In the genomic region with DNA sequence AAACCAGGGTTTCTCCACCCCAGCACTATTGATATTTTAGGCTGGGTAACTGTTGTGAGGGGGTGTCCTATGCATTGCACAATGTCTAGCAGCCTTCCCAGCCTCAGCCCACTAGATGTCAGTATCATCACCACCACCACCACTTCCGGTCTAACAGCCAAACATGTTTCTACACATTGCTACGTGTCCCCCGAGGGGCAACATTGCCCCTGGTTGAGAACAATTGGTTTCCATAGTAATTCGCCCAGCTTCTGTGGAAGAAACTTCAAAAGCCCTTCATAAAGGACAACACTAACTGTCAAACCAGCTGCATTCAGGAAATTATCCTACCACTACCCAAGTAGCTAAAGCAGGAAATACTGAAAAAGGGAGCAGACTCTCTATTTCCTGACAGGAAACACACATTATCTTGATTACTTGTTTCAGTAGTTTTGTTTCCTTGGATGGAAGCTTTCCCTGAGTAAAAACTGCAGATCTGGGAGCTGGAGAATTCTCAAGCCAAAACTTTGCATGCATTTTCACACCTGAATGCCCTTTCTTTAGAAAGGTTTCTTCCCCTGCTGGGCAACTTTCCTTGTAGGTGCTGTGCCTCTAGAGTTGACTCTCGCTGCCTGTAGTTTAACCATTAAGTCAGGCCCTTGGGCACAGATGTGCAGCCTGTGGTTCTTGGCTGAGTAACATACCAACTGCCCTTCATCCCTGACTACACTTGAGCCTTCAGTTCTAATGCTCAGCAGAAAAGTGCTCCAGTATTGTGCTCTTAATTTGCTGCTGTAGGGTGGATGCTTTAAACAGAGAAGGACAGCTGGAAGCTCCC, we compare ENCODE assay signal across 8 cellular contexts. TPM values are rescaled to one million over a fixed set of nuclear protein-coding genes. Genes with fewer than 3 reads are reported as not detected.
DNase-seq lines count a peak whose midpoint lies in the region; ATAC-seq and TF ChIP-seq lines count a peak whose summit lies in the region.

No MANE protein-coding gene starts in this region.

- peak; percentile 51 for TF ChIP-seq CTCF in fibroblast of mammary gland (conservative IDR thresholded peaks at IDR 0.05; ENCODE audit: control insufficient read depth, insufficient read depth, low read depth, low read length)

- peak; percentile 53 for DNase-seq in AG08395 (ENCODE audit: low spot score)
- DNase-seq in NCI-H748 treated with DMSO at 0.1 percent for 48 hours (lab: John Stamatoyannopoulos, UW), result peak; percentile 58
- DNase-seq in activated CD8-positive, alpha-beta memory T cell treated with anti-CD3 and anti-CD28 coated beads, Interleukin-2, amount 50 U/mL, for 1 hour (ENCODE audit: extremely low read depth), result peak; percentile 4
- DNase-seq in fibroblast of mammary gland (ENCODE audit: low read depth), result peak; percentile 48
- DNase-seq in pulmonary artery endothelial cell (ENCODE audit: low read depth, low spot score), result peak; percentile 4
- DNase-seq in NCI-H1092 treated with DMSO at 0.1 percent for 48 hours (lab: John Stamatoyannopoulos, UW), result no peak

- H3K4me3 ChIP-seq in fibroblast of mammary gland (ENCODE audit: control insufficient read depth, low read depth, low read length), result no peak overlapping the region

- peak; percentile 97 for ATAC-seq in GM18517 (IDR thresholded peaks at IDR 0.05; ENCODE audit: unreplicated experiment)
- ATAC-seq in HG02981 (IDR thresholded peaks at IDR 0.05; ENCODE audit: unreplicated experiment), result peak; percentile 99

RNA-seq across cellular contexts. Expression of gene PKHD1, which starts 23.6 kb away (rescaled TPM):
- not detected in 2 replicates for total RNA-seq in pulmonary artery endothelial cell
